In the genomic region with DNA sequence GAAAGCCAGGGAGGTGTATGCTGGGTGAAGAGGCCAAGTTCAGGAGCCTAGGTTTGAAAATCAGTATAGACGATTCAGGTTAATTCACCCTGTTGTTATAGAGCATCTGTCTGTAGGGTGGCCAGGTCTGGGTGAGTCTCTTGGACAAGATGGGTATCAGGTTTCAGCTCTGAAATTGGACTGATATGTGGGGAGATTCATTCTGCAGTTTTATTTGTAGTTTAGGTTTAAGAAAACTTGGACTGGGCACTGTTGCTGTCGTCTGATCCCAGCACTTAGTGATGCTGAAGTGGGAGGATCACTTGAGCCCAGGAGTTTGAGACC, we compare ENCODE assay signal across 20 cellular contexts. TPM values are rescaled to one million over a fixed set of nuclear protein-coding genes. Genes with fewer than 3 reads are reported as not detected.
A peak's percentile ranks its signal among the peaks of the same experiment; 100 is the strongest.
DNase-seq lines count a peak whose midpoint lies in the region; ATAC-seq and TF ChIP-seq lines count a peak whose summit lies in the region.
"Had no signal": no experiment of that assay in that cellular context is flagged by ENCODE, and none has a peak within 500 bp of the region (broad histone marks: within the 10 kb centered on the region; RNA-seq: fewer than 3 reads in every experiment).

No MANE protein-coding gene starts in this region.

- no peak overlapping the region for H3K9ac ChIP-seq in fibroblast of lung (ENCODE audit: insufficient read depth, low read length)

- H3K27me3 Mint-ChIP-seq in MCF 10A (ENCODE audit: insufficient read depth, unreplicated experiment) (no peaks in the 10 kb centered on the region), type B pancreatic cell (no peaks in the 10 kb centered on the region)
- H3K27me3 Mint-ChIP-seq: B cell; stimulated activated memory B cell treated with anti-CD40 and anti-IgM and Interleukin-4, amounts not matched to agents 10 μg/mL and 1 μg/mL and 100 μg/mL, for 72 hours had no signal

- H3K9me3 Mint-ChIP-seq in MCF 10A (ENCODE audit: unreplicated experiment) (no peaks in the 10 kb centered on the region), type B pancreatic cell (no peaks in the 10 kb centered on the region)

- H2AFZ ChIP-seq in PC-9 (no peak overlapping the region), fibroblast of lung (ENCODE audit: low read length) (no peak overlapping the region)

- H3K27ac Mint-ChIP-seq in MCF 10A (ENCODE audit: low read depth, unreplicated experiment): peak overlapping the region; percentile 75
- peak overlapping the region; percentile 32 for H3K27ac Mint-ChIP-seq in type B pancreatic cell
- H3K27ac Mint-ChIP-seq: stimulated activated memory B cell treated with anti-CD40 and anti-IgM and Interleukin-4, amounts not matched to agents 10 μg/mL and 1 μg/mL and 100 μg/mL, for 72 hours had no signal

- H3K27ac ChIP-seq in breast epithelium (no peak overlapping the region), PC-9 (peak overlapping the region; percentile 73), fibroblast of lung (ENCODE audit: insufficient read depth, low read length) (peak overlapping the region; percentile 57)
- H3K27ac ChIP-seq: transverse colon, WERI-Rb-1 had no signal

- H3K36me3 ChIP-seq in breast epithelium (no peaks in the 10 kb centered on the region), PC-9 (ENCODE audit: low read depth) (peaks cover 36% of the 10 kb centered on the region), fibroblast of lung (ENCODE audit: control insufficient read depth, insufficient read depth, low read length) (peaks cover 6% of the 10 kb centered on the region)
- H3K36me3 ChIP-seq: left lung, transverse colon, WERI-Rb-1 had no signal

- TF ChIP-seq POLR2A in breast epithelium (IDR thresholded peaks at IDR 0.05): no peak

- H3K36me3 Mint-ChIP-seq in MCF 10A (ENCODE audit: insufficient read depth, unreplicated experiment) (no peaks in the 10 kb centered on the region), type B pancreatic cell (peaks cover 26% of the 10 kb centered on the region)

- H3K9me2 ChIP-seq in PC-9 (ENCODE audit: insufficient read depth): no peaks in the 10 kb centered on the region

- H3K4me2 ChIP-seq in PC-9 (peak overlapping the region; percentile 69), fibroblast of lung (ENCODE audit: extremely low read depth, insufficient read depth, low read length) (peak overlapping the region; percentile 17)

- CTCF ChIA-PET in MCF 10A (lab: Yijun Ruan, JAX) (interaction anchor here (0.7 to 3.3 kb wide), 6 partner anchors 10 to 1902 kb away, joined by 3 to 15 read pairs (median 4); no protein-coding TSS in a partner anchor), PC-9 (lab: Charles Lee) (interaction anchor here (0.6 to 0.7 kb wide), 2 partner anchors 78 to 1607 kb away, joined by 3 to 8 read pairs; no protein-coding TSS in a partner anchor)

- intact Hi-C loops in MCF 10A (cut with micrococcal nuclease): no loop called here
- intact Hi-C loops in breast epithelium (cut with DNase I; ENCODE audit: low total_unique reads): no loop called here
- intact Hi-C loops in PC-9 (cut with micrococcal nuclease; ENCODE audit: unreplicated experiment): loop anchor here (1.0 kb wide), 3 partner anchors 29 to 88 kb away; no protein-coding TSS in a partner anchor

- peaks cover 58% of the 10 kb centered on the region for H3F3A ChIP-seq in PC-9 (ENCODE audit: insufficient read depth, low read depth)

- BruUV-seq in MCF 10A (replicated peaks; lab: Mats Ljungman, UMichigan) (no TSS peak), PC-9 (replicated peaks; lab: Mats Ljungman, UMichigan) (TSS peak; percentile 26)

- POLR2A ChIA-PET in MCF 10A (lab: Yijun Ruan, JAX): interaction anchor here (0.7 to 3.6 kb wide), 16 partner anchors 10 to 92 kb away, joined by 3 to 32 read pairs (median 5); a partner anchor contains a TSS
- POLR2A ChIA-PET in PC-9 (lab: Charles Lee; ENCODE audit: unreplicated experiment): interaction anchor here (0.6 to 1.1 kb wide), 4 partner anchors 10 to 87 kb away, joined by 3 to 14 read pairs (median 4); a partner anchor contains a TSS

- H3K4me3 Mint-ChIP-seq in MCF 10A (ENCODE audit: unreplicated experiment) (peak overlapping the region; percentile 30), type B pancreatic cell (no peak overlapping the region)
- H3K4me3 Mint-ChIP-seq: B cell; stimulated activated memory B cell treated with anti-CD40 and anti-IgM and Interleukin-4, amounts not matched to agents 10 μg/mL and 1 μg/mL and 100 μg/mL, for 72 hours had no signal

- peaks cover 27% of the 10 kb centered on the region for H3K4me1 Mint-ChIP-seq in MCF 10A (ENCODE audit: insufficient read depth, unreplicated experiment)
- peaks cover 22% of the 10 kb centered on the region for H3K4me1 Mint-ChIP-seq in type B pancreatic cell (ENCODE audit: unreplicated experiment)

- H3K27me3 ChIP-seq in breast epithelium (no peaks in the 10 kb centered on the region), PC-9 (ENCODE audit: insufficient read depth, low read depth) (no peaks in the 10 kb centered on the region), fibroblast of lung (ENCODE audit: control insufficient read depth, insufficient read depth, low read length) (no peaks in the 10 kb centered on the region)
- H3K27me3 ChIP-seq: left lung, transverse colon had no signal

- H3K9me3 ChIP-seq in breast epithelium (peaks cover 3 to 9% of the 10 kb centered on the region in 2 donors), PC-9 (ENCODE audit: insufficient read depth, low read depth) (0 out of 2 replicates have a peak, but pooled peaks cover 4% of the 10 kb centered on the region), fibroblast of lung (ENCODE audit: control insufficient read depth, insufficient read depth, low read depth, low read length) (no peaks in the 10 kb centered on the region)
- H3K9me3 ChIP-seq: transverse colon had no signal

- ATAC-seq in stimulated activated naive CD8-positive, alpha-beta T cell treated with anti-CD3 and anti-CD28 coated beads, Interleukin-15, Interleukin-2, amounts not matched to agents 100 U/mL and 50 U/mL, for 24 hours: no peak
- no peak for ATAC-seq in HG03457 (IDR thresholded peaks at IDR 0.05; ENCODE audit: unreplicated experiment)
- ATAC-seq: stimulated activated memory B cell treated with anti-CD40 and anti-IgM and Interleukin-4, amounts not matched to agents 10 μg/mL and 1 μg/mL and 100 μg/mL, for 72 hours had no signal

- no peaks in the 10 kb centered on the region for H3K4me1 ChIP-seq in breast epithelium
- H3K4me1 ChIP-seq in PC-9 (replicated peaks; ENCODE audit: insufficient read depth): peaks cover 63% of the 10 kb centered on the region
- peaks cover 17% of the 10 kb centered on the region for H3K4me1 ChIP-seq in fibroblast of lung (ENCODE audit: control insufficient read depth, extremely low read depth, insufficient read depth, low read length)

- H4K20me1 ChIP-seq in PC-9 (ENCODE audit: insufficient read depth) (peaks cover 22% of the 10 kb centered on the region; the same call in 1 of the 2 replicates), fibroblast of lung (ENCODE audit: control insufficient read depth, extremely low read depth, insufficient read depth, low read length) (no peaks in the 10 kb centered on the region)

- DNase-seq in MCF 10A (ENCODE audit: unreplicated experiment) (no peak), breast epithelium (ENCODE audit: low spot score in 2 of 2) (no peak), PC-9 (no peak), fibroblast of lung (ENCODE audit: low read depth in 2 of 2) (peak in 1 of 2 donors; percentile 46), type B pancreatic cell (ENCODE audit: extremely low spot score, unreplicated experiment) (no peak), SHP77 treated with DMSO at 0.1 percent for 48 hours (lab: John Stamatoyannopoulos, UW) (no peak)
- DNase-seq in stimulated activated naive CD8-positive, alpha-beta T cell treated with anti-CD3 and anti-CD28 coated beads, Interleukin-15, Interleukin-2, amounts not matched to agents 100 U/mL and 50 U/mL, for 24 hours: no peak
- DNase-seq: activated CD8-positive, alpha-beta memory T cell treated with anti-CD3 and anti-CD28 coated beads, Interleukin-2, amount 50 U/mL, for 4 hours; activated naive CD4-positive, alpha-beta T cell treated with Interleukin-2 at 50 U/mL for 16 hours; DMS53; H9; left lung; NCI-H1930; NCI-H526; OCI-M1; transverse colon; WERI-Rb-1 had no signal

- TF ChIP-seq CTCF in MCF 10A (IDR thresholded peaks at IDR 0.05; ENCODE audit: unreplicated experiment) (no peak), breast epithelium (IDR thresholded peaks at IDR 0.05) (no peak), PC-9 (conservative IDR thresholded peaks at IDR 0.05) (no peak), fibroblast of lung (conservative IDR thresholded peaks at IDR 0.05 in 1 of 2, IDR thresholded peaks at IDR 0.05 in 1 of 2; ENCODE audit: low read depth in 1 of 2, low read length in 2 of 2) (no peak), type B pancreatic cell (conservative IDR thresholded peaks at IDR 0.05) (no peak)

- H3K79me2 ChIP-seq in PC-9 (ENCODE audit: low read depth) (peaks cover 97% of the 10 kb centered on the region), fibroblast of lung (ENCODE audit: control insufficient read depth, insufficient read depth, low read length) (peaks cover 91% of the 10 kb centered on the region)

- no peak overlapping the region for H3K4me3 ChIP-seq in breast epithelium
- no peak overlapping the region for H3K4me3 ChIP-seq in PC-9
- no peak overlapping the region for H3K4me3 ChIP-seq in fibroblast of lung (replicated peaks in 1 of 4; ENCODE audit: control extremely low read depth in 1 of 4, insufficient read depth in 1 of 4, low read depth in 3 of 4, low read length in 4 of 4)
- H3K4me3 ChIP-seq: left lung, transverse colon had no signal

RNA-seq across cellular contexts. Expression of a gene that starts 17.8 kb away (rescaled TPM):
- 72.5 and 95.3 TPM in 2 replicates for total RNA-seq in MCF 10A (2022)
- 10 to 100 TPM; 14.6 to 26.9 (median 21.3) TPM for total RNA-seq in breast epithelium
- total RNA-seq in PC-9 (2021): 139 and 146 TPM in 2 replicates
- 73.2 and 178 TPM in 2 replicates for total RNA-seq in fibroblast of lung
- polyA plus RNA-seq in fibroblast of lung: 54.1 and 82.1 TPM in 2 replicates
- 103 and 125 TPM in 2 replicates for polyA plus RNA-seq in fibroblast of lung (2012)
- 861 and 1,173 TPM in 2 replicates for polyA minus RNA-seq in fibroblast of lung (ENCODE audit: low replicate concordance)
- 38.1 and 53.7 TPM in 2 replicates for total RNA-seq in type B pancreatic cell (ENCODE audit: low replicate concordance)

Comparison
In these comparisons a context has a peak if more than half of its experiments do, and no peak if none do; other contexts are left out.
1. H3K27ac ChIP-seq: peak in PC-9 (single experiment) and fibroblast of lung (single experiment); none in breast epithelium (0 of 2).